In the genomic region with DNA sequence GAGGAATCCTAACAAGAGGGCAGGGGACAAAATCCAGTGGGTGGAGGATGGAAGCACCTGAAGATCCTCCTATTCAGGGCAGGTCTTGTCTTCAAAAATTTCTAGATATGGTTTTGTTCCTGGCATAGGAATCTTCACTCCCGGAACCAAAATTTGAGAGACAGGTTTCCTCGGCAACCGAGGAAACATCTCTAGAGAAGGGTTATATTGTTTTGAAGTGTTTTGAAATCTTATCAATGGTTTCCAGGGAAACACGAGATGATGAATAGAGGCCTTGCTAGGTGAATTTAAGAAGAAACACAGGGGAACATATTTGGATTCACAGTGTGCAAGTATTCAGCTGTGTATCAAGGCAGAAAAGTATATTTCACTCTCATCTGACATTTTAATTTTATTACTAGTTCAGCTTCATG, we compare ENCODE assay signal across 18 cellular contexts.
DNase-seq lines count a peak whose midpoint lies in the region; ATAC-seq, FAIRE-seq and TF ChIP-seq lines count a peak whose summit lies in the region.
"Had no signal": no experiment of that assay in that cellular context is flagged by ENCODE, and none has a peak within 500 bp of the region (broad histone marks: within the 10 kb centered on the region; RNA-seq: fewer than 3 reads in every experiment).

No MANE protein-coding gene starts in this region.

- no peaks in the 10 kb centered on the region for H4K20me1 ChIP-seq in SK-N-SH (ENCODE audit: insufficient read depth)

- H3K9me3 Mint-ChIP-seq in brain: peaks cover 0 to 11% (median 4%) of the 10 kb centered on the region in 5 experiments
- H3K9me3 Mint-ChIP-seq: central memory CD8-positive, alpha-beta T cell had no signal

- no peak for FAIRE-seq in small intestine (lab: Jason Lieb, UNC)
- FAIRE-seq: keratinocyte had no signal

- POLR2A ChIA-PET in SK-N-SH (lab: Yijun Ruan, JAX): no interaction called here

- peak overlapping the region in 4 of 5 experiments; percentile 30 to 71 (median 64) for H3K4me3 Mint-ChIP-seq in brain
- H3K4me3 Mint-ChIP-seq: activated naive CD8-positive, alpha-beta T cell; central memory CD8-positive, alpha-beta T cell had no signal

- no peak for TF ChIP-seq RAD21 in SK-N-SH (IDR thresholded peaks at IDR 0.05; ENCODE audit: low read length)

- H3K27ac ChIP-seq in SK-N-SH (ENCODE audit: low read depth in 2 of 2, low read length in 1 of 2): no peak overlapping the region
- H3K27ac ChIP-seq in left lung: no peak overlapping the region
- H3K27ac ChIP-seq in small intestine (ENCODE audit: low read depth in 1 of 2, low read length in 1 of 2): no peak overlapping the region
- H3K27ac ChIP-seq: testis had no signal

- H3K4me2 ChIP-seq in SK-N-SH: no peak overlapping the region

- TF ChIP-seq EP300 in SK-N-SH (IDR thresholded peaks at IDR 0.05; ENCODE audit: borderline replicate concordance in 1 of 2, low read depth in 1 of 2, low read length in 1 of 2): no peak

- peaks cover 53% of the 10 kb centered on the region for H3K4me1 Mint-ChIP-seq in brain
- H3K4me1 Mint-ChIP-seq: central memory CD8-positive, alpha-beta T cell had no signal

- H3K4me3 ChIP-seq in SK-N-SH (ENCODE audit: low read depth in 2 of 2, low read length in 1 of 2): no peak overlapping the region
- no peak overlapping the region for H3K4me3 ChIP-seq in left lung
- no peak overlapping the region for H3K4me3 ChIP-seq in small intestine (ENCODE audit: low read depth in 1 of 2, low read length in 2 of 2)
- H3K4me3 ChIP-seq: testis had no signal

- no peaks in the 10 kb centered on the region for H3K36me3 ChIP-seq in SK-N-SH (replicated peaks in 1 of 2; ENCODE audit: control insufficient read depth in 1 of 2, insufficient read depth in 2 of 2, low read length in 1 of 2)
- H3K36me3 ChIP-seq in left lung: no peaks in the 10 kb centered on the region
- H3K36me3 ChIP-seq in small intestine (ENCODE audit: control insufficient read depth in 2 of 2, insufficient read depth in 2 of 2, low read length in 2 of 2): no peaks in the 10 kb centered on the region

- CTCF ChIA-PET in SK-N-SH (lab: Yijun Ruan, JAX): interaction anchor here (0.7 to 2.0 kb wide), 5 partner anchors 8 to 37 kb away, joined by 3 to 8 read pairs (median 4); no protein-coding TSS in a partner anchor

- TF ChIP-seq CTCF in SK-N-SH (IDR thresholded peaks at IDR 0.05) (no peak), brain (conservative IDR thresholded peaks at IDR 0.05) (no peak), left lung (IDR thresholded peaks at IDR 0.05) (no peak)

- DNase-seq in SK-N-SH: no peak
- no peak for DNase-seq in left lung
- peak; percentile 3 for DNase-seq in small intestine
- no peak for DNase-seq in NOMO-1 treated with dmso at 0.1 percent for 144 hours (lab: John Stamatoyannopoulos, UW; ENCODE audit: unreplicated experiment)
- DNase-seq in middle frontal gyrus (ENCODE audit: extremely low spot score, low spot score): no peak
- DNase-seq: ACHN; activated CD4-positive, alpha-beta T cell treated with anti-CD3 and anti-CD28 coated beads for 48 hours; GF-D8; NCI-H1436 treated with DMSO at 0.1 percent for 48 hours; stimulated activated CD4-positive, alpha-beta T cell treated with anti-CD3 and anti-CD28 coated beads, Interleukin-2, amount 100 ng/mL, for 24 hours; T-helper 9 cell; testis had no signal

- H3K27me3 ChIP-seq in SK-N-SH (ENCODE audit: insufficient read depth) (no peaks in the 10 kb centered on the region), left lung (no peaks in the 10 kb centered on the region), small intestine (ENCODE audit: control insufficient read depth in 2 of 2, insufficient read depth in 2 of 2, low read length in 2 of 2) (no peaks in the 10 kb centered on the region)
- H3K27me3 ChIP-seq: testis had no signal

- no peaks in the 10 kb centered on the region for H3K79me2 ChIP-seq in SK-N-SH (ENCODE audit: insufficient read depth)

- 82% methylated on average over 4 of the region's 4 CpGs for WGBS in SK-N-SH (ENCODE audit: low lambda C conversion rate)
- 7 to 38% (median 25%) methylated on average over 4 of the region's 4 CpGs for WGBS in small intestine, 3 donors

- ATAC-seq in SK-N-SH treated with all-trans-retinoic acid at 6 μM for 48 hours (peak; percentile 24), left lung (peak; percentile 17), HG03025 (IDR thresholded peaks at IDR 0.05; ENCODE audit: low FRiP score, unreplicated experiment) (no peak)

- H3K9me2 ChIP-seq in SK-N-SH: no peaks in the 10 kb centered on the region

- no peaks in the 10 kb centered on the region for H3F3A ChIP-seq in SK-N-SH (replicated peaks; ENCODE audit: insufficient read depth)

- H2AFZ ChIP-seq in SK-N-SH (ENCODE audit: low read depth): no peak overlapping the region

- no peak overlapping the region for H3K9ac ChIP-seq in SK-N-SH

- peak overlapping the region in 4 of 5 experiments; percentile 55 to 96 (median 77) for H3K27ac Mint-ChIP-seq in brain
- H3K27ac Mint-ChIP-seq: activated naive CD8-positive, alpha-beta T cell had no signal

- no peaks in the 10 kb centered on the region for H3K36me3 Mint-ChIP-seq in brain
- H3K36me3 Mint-ChIP-seq: activated naive CD8-positive, alpha-beta T cell had no signal

- intact Hi-C loops in left lung (cut with DNase I): no loop called here

- H3K9me3 ChIP-seq in SK-N-SH (no peaks in the 10 kb centered on the region), left lung (peaks cover 0 to 6% of the 10 kb centered on the region in 2 donors), small intestine (ENCODE audit: control insufficient read depth, low read depth) (no peaks in the 10 kb centered on the region)
- H3K9me3 ChIP-seq: testis had no signal

- peaks cover 9% of the 10 kb centered on the region for H3K27me3 Mint-ChIP-seq in brain

- H3K4me1 ChIP-seq in SK-N-SH (ENCODE audit: control insufficient read depth in 1 of 2, insufficient read depth in 2 of 2, low read depth in 1 of 2, low read length in 1 of 2) (no peaks in the 10 kb centered on the region; a peak in 1 of 4 replicates), left lung (peaks cover 2 to 10% of the 10 kb centered on the region in 2 donors), small intestine (ENCODE audit: control insufficient read depth in 2 of 2, insufficient read depth in 1 of 2, low read depth in 1 of 2, low read length in 1 of 2) (no peaks in the 10 kb centered on the region)

TF ChIP-seq in SK-N-SH treated with all-trans-retinoic acid at 6 μM for 48 hours, 23 proteins besides CTCF, POLR2A, EP300 and RAD21:
- TF ChIP-seq TCF4 (CRISPR knock-in tag; IDR thresholded peaks at IDR 0.05; ENCODE audit: borderline replicate concordance) (no peak), SNAI2 (CRISPR knock-in tag; IDR thresholded peaks at IDR 0.05) (no peak), PPARA (CRISPR knock-in tag; IDR thresholded peaks at IDR 0.05; ENCODE audit: borderline replicate concordance) (no peak), GLIS3 (CRISPR knock-in tag; IDR thresholded peaks at IDR 0.05) (no peak), ZC3H10 (CRISPR knock-in tag; IDR thresholded peaks at IDR 0.05) (no peak)

TF ChIP-seq in SK-N-SH, 30 proteins besides CTCF, POLR2A, EP300 and RAD21:
- TF ChIP-seq NFIC (IDR thresholded peaks at IDR 0.05; ENCODE audit: borderline replicate concordance) (no peak), SIN3A (IDR thresholded peaks at IDR 0.05; ENCODE audit: borderline replicate concordance, low read depth, low read length) (no peak), RFX5 (IDR thresholded peaks at IDR 0.05; ENCODE audit: low read length) (no peak), MEF2A (IDR thresholded peaks at IDR 0.05; ENCODE audit: borderline replicate concordance, low read depth) (no peak), JUND (IDR thresholded peaks at IDR 0.05) (no peak), FOXJ3 (CRISPR knock-in tag; IDR thresholded peaks at IDR 0.05) (no peak), SMC3 (IDR thresholded peaks at IDR 0.05; ENCODE audit: low read depth, low read length) (no peak), TCF12 (IDR thresholded peaks at IDR 0.05) (no peak)
- TF ChIP-seq, protein P1, sequence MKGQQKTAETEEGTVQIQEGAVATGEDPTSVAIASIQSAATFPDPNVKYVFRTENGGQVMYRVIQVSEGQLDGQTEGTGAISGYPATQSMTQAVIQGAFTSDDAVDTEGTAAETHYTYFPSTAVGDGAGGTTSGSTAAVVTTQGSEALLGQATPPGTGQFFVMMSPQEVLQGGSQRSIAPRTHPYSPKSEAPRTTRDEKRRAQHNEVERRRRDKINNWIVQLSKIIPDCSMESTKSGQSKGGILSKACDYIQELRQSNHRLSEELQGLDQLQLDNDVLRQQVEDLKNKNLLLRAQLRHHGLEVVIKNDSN (IDR thresholded peaks at IDR 0.05; ENCODE audit: borderline replicate concordance, low read depth): no peak
- TF ChIP-seq, protein P2, sequence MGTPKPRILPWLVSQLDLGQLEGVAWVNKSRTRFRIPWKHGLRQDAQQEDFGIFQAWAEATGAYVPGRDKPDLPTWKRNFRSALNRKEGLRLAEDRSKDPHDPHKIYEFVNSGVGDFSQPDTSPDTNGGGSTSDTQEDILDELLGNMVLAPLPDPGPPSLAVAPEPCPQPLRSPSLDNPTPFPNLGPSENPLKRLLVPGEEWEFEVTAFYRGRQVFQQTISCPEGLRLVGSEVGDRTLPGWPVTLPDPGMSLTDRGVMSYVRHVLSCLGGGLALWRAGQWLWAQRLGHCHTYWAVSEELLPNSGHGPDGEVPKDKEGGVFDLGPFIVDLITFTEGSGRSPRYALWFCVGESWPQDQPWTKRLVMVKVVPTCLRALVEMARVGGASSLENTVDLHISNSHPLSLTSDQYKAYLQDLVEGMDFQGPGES (IDR thresholded peaks at IDR 0.05; ENCODE audit: low read depth, low read length): no peak
